20 cellular contexts compared by ENCODE assay signal in genomic region chr9:130198501-130199179, GRCh38. TPM values are rescaled to one million over a fixed set of nuclear protein-coding genes. Genes with fewer than 3 reads are reported as not detected.
DNase-seq lines count a peak whose midpoint lies in the region; ATAC-seq, FAIRE-seq and TF ChIP-seq lines count a peak whose summit lies in the region.
"Had no signal": no experiment of that assay in that cellular context is flagged by ENCODE, and none has a peak within 500 bp of the region (broad histone marks: within the 10 kb centered on the region; RNA-seq: fewer than 3 reads in every experiment).

No MANE protein-coding gene starts in this region.

- H3K4me3 Mint-ChIP-seq in astrocyte (ENCODE audit: unreplicated experiment): no peak overlapping the region
- H3K4me3 Mint-ChIP-seq: CD8-positive, alpha-beta memory T cell had no signal

- no peaks in the 10 kb centered on the region for H3K9me3 Mint-ChIP-seq in astrocyte (ENCODE audit: unreplicated experiment)
- H3K9me3 Mint-ChIP-seq: CD8-positive, alpha-beta memory T cell had no signal

- H2AFZ ChIP-seq in astrocyte (ENCODE audit: low read depth, low read length): no peak overlapping the region

- H4K20me1 ChIP-seq in astrocyte (ENCODE audit: insufficient read depth, low read length): peaks cover 86% of the 10 kb centered on the region

- no peak for TF ChIP-seq CTCF in astrocyte (IDR thresholded peaks at IDR 0.05; ENCODE audit: insufficient read depth, low read depth, low read length)
- TF ChIP-seq CTCF in gastrocnemius medialis (IDR thresholded peaks at IDR 0.05 in 4 of 5, conservative IDR thresholded peaks at IDR 0.05 in 1 of 5): no peak

- H3K27me3 Mint-ChIP-seq in astrocyte (ENCODE audit: low read depth, unreplicated experiment): no peaks in the 10 kb centered on the region

- no peak overlapping the region for H3K4me3 ChIP-seq in astrocyte (ENCODE audit: insufficient read depth, low read depth, low read length)
- H3K4me3 ChIP-seq in iPS-15b (ENCODE audit: low read depth, low read length): no peak overlapping the region
- no peak overlapping the region for H3K4me3 ChIP-seq in stomach smooth muscle (ENCODE audit: low read length in 2 of 2)
- no peak overlapping the region for H3K4me3 ChIP-seq in gastrocnemius medialis

- peaks cover 24% of the 10 kb centered on the region for H3K4me1 Mint-ChIP-seq in astrocyte (ENCODE audit: low read depth, unreplicated experiment)

- H3K36me3 Mint-ChIP-seq in astrocyte (ENCODE audit: low read depth, unreplicated experiment): peaks cover 8% of the 10 kb centered on the region
- H3K36me3 Mint-ChIP-seq: CD8-positive, alpha-beta memory T cell had no signal

- intact Hi-C loops in gastrocnemius medialis (cut with DNase I; ENCODE audit: low total_unique reads): no loop called here

- H3K4me2 ChIP-seq in astrocyte (ENCODE audit: low read length): peak overlapping the region; percentile 23
- H3K4me2 ChIP-seq: KMS-11 had no signal

- no peak overlapping the region for H3K9ac ChIP-seq in astrocyte (ENCODE audit: low read length)
- H3K9ac ChIP-seq in iPS-15b (ENCODE audit: low read depth, low read length): peak overlapping the region; percentile 37
- no peak overlapping the region for H3K9ac ChIP-seq in stomach smooth muscle (ENCODE audit: low read length in 2 of 2)
- H3K9ac ChIP-seq: KMS-11 had no signal

- H3K36me3 ChIP-seq in astrocyte (ENCODE audit: insufficient read depth, low read length) (no peaks in the 10 kb centered on the region), iPS-15b (ENCODE audit: control insufficient read depth, insufficient read depth, low read length) (peaks cover 4% of the 10 kb centered on the region), stomach smooth muscle (ENCODE audit: control insufficient read depth in 2 of 2, insufficient read depth in 2 of 2, low read length in 2 of 2) (no peaks in the 10 kb centered on the region), gastrocnemius medialis (no peaks in the 10 kb centered on the region)
- H3K36me3 ChIP-seq: neutrophil had no signal

- H3K9me3 ChIP-seq in astrocyte (ENCODE audit: insufficient read depth, low read depth, low read length) (no peaks in the 10 kb centered on the region), iPS-15b (ENCODE audit: control insufficient read depth, insufficient read depth, low read length) (no peaks in the 10 kb centered on the region), stomach smooth muscle (ENCODE audit: control insufficient read depth in 2 of 2, low read length in 2 of 2) (no peaks in the 10 kb centered on the region), gastrocnemius medialis (no peaks in the 10 kb centered on the region)
- H3K9me3 ChIP-seq: neutrophil had no signal

- no peak for ATAC-seq in gastrocnemius medialis
- ATAC-seq: left colon had no signal

- no peak for FAIRE-seq in astrocyte (lab: Jason Lieb, UNC)
- FAIRE-seq: colon had no signal

- no peak for TF ChIP-seq POLR2A in gastrocnemius medialis (IDR thresholded peaks at IDR 0.05)

- H3K27ac Mint-ChIP-seq in astrocyte (ENCODE audit: unreplicated experiment): no peak overlapping the region

- no peak overlapping the region for H3K27ac ChIP-seq in astrocyte (ENCODE audit: low read depth, low read length)
- H3K27ac ChIP-seq in stomach smooth muscle (ENCODE audit: low read length): peak overlapping the region; percentile 98
- no peak overlapping the region for H3K27ac ChIP-seq in gastrocnemius medialis
- H3K27ac ChIP-seq: foreskin keratinocyte, KMS-11, neutrophil, VCaP had no signal

- peaks cover 85% of the 10 kb centered on the region for H3K79me2 ChIP-seq in astrocyte (ENCODE audit: insufficient read depth, low read length)

- DNase-seq in NCI-H446 (lab: John Stamatoyannopoulos, UW) (peak; percentile 14 to 72), astrocyte (ENCODE audit: low read depth) (no peak), hypothalamus (lab: John Stamatoyannopoulos, UW) (no peak), gastrocnemius medialis (no peak), NCI-H1436 treated with DMSO at 0.1 percent for 48 hours (lab: John Stamatoyannopoulos, UW) (no peak), NCI-H345 (lab: John Stamatoyannopoulos, UW) (no peak)
- DNase-seq: activated CD4-positive, alpha-beta T cell treated with anti-CD3 and anti-CD28 coated beads, Interleukin-2, amount 50 U/mL, for 4 hours; activated gamma-delta T cell treated with Interleukin-2 at 50 U/mL for 16 hours; amniotic stem cell; CD8-positive, alpha-beta memory T cell; left colon; retina; stimulated activated CD4-positive, alpha-beta T cell treated with anti-CD3 and anti-CD28 coated beads, Interleukin-12 subunit alpha, Interleukin-12 subunit beta, amount 100 ng/mL, for 4 hours had no signal

- H3K27me3 ChIP-seq in astrocyte (ENCODE audit: insufficient read depth, low read length): no peaks in the 10 kb centered on the region
- H3K27me3 ChIP-seq in iPS-15b (ENCODE audit: control insufficient read depth, insufficient read depth, low read length): no peaks in the 10 kb centered on the region
- no peaks in the 10 kb centered on the region for H3K27me3 ChIP-seq in stomach smooth muscle (ENCODE audit: control insufficient read depth in 1 of 2, insufficient read depth in 2 of 2, low read length in 2 of 2)
- no peaks in the 10 kb centered on the region for H3K27me3 ChIP-seq in gastrocnemius medialis
- H3K27me3 ChIP-seq: foreskin keratinocyte had no signal

- in situ Hi-C loops in gastrocnemius medialis (cut with MboI; ENCODE audit: low sequenced_read_pairs in 4 of 4): no loop called here

- H3K4me1 ChIP-seq in astrocyte (ENCODE audit: insufficient read depth, low read length): peaks cover 44% of the 10 kb centered on the region
- no peaks in the 10 kb centered on the region for H3K4me1 ChIP-seq in iPS-15b (ENCODE audit: control insufficient read depth, insufficient read depth, low read length)
- H3K4me1 ChIP-seq in stomach smooth muscle (ENCODE audit: control insufficient read depth, insufficient read depth, low read length): peaks cover 80% of the 10 kb centered on the region
- no peaks in the 10 kb centered on the region for H3K4me1 ChIP-seq in gastrocnemius medialis

RNA-seq across cellular contexts. Expression of gene NCS1, which starts 26.4 kb away (rescaled TPM):
- 119 and 126 TPM in 2 replicates for total RNA-seq in astrocyte
- 1 to 10 TPM; 2.1 to 4.6 (median 2.5) TPM for total RNA-seq in gastrocnemius medialis

Comparison
In these comparisons a context has a peak if more than half of its experiments do, and no peak if none do; other contexts are left out.
1. DNase-seq: peak in NCI-H446 (2 of 2); none in astrocyte (single experiment), hypothalamus (0 of 51), gastrocnemius medialis (0 of 2), NCI-H1436 treated with DMSO at 0.1 percent for 48 hours (single experiment) and NCI-H345 (single experiment).
2. RNA of gene NCS1, which starts 26.4 kb away (total RNA-seq): 119 to 126 TPM in astrocyte; 2.1 to 4.6 TPM in gastrocnemius medialis; every median in the first group is over 10 times any median in the second.